Comparison of ENCODE assay signal across 8 cellular contexts in genomic region chr20:22385602-22386299, GRCh38.
A peak's percentile ranks its signal among the peaks of the same experiment; 100 is the strongest.
DNase-seq lines count a peak whose midpoint lies in the region; ATAC-seq and TF ChIP-seq lines count a peak whose summit lies in the region.
"Had no signal": no experiment of that assay in that cellular context is flagged by ENCODE, and none has a peak within 500 bp of the region (broad histone marks: within the 10 kb centered on the region; RNA-seq: fewer than 3 reads in every experiment).

No MANE protein-coding gene starts in this region.

- H3K36me3 Mint-ChIP-seq in chondrocyte (ENCODE audit: low read depth), result no peaks in the 10 kb centered on the region

- peak; percentile 36 for DNase-seq in HuH-7.5 (ENCODE audit: low spot score)
- DNase-seq in NCI-H69 (lab: John Stamatoyannopoulos, UW), result peak; percentile 88
- DNase-seq in cerebellar cortex (ENCODE audit: low spot score), result peak; percentile 2
- DNase-seq in renal cortical epithelial cell (ENCODE audit: low read depth), result peak; percentile 51
- DNase-seq in Kasumi-1 (lab: John Stamatoyannopoulos, UW), result no peak
- no peak for DNase-seq in chondrocyte (ENCODE audit: low spot score)
- DNase-seq: adrenal gland had no signal

- no peak overlapping the region for H3K4me3 Mint-ChIP-seq in chondrocyte (ENCODE audit: unreplicated experiment)

- no peak overlapping the region for H3K27ac Mint-ChIP-seq in chondrocyte (ENCODE audit: unreplicated experiment)

- TF ChIP-seq CTCF in chondrocyte (IDR thresholded peaks at IDR 0.05), result no peak

- ATAC-seq in GM18519 (IDR thresholded peaks at IDR 0.05; ENCODE audit: low FRiP score, unreplicated experiment), result no peak

- no peaks in the 10 kb centered on the region for H3K4me1 Mint-ChIP-seq in chondrocyte (ENCODE audit: low read depth)

- H3K27me3 Mint-ChIP-seq in chondrocyte (ENCODE audit: low read depth), result peaks cover 12% of the 10 kb centered on the region

- no peaks in the 10 kb centered on the region for H3K9me3 Mint-ChIP-seq in chondrocyte (ENCODE audit: low read depth)

Comparison
In these comparisons a context has a peak if more than half of its experiments do, and no peak if none do; other contexts are left out.
1. DNase-seq: peak in HuH-7.5 (single experiment), NCI-H69 (single experiment), cerebellar cortex (single experiment) and renal cortical epithelial cell (single experiment); none in Kasumi-1 (0 of 2) and chondrocyte (single experiment).